8 cellular contexts compared by ENCODE assay signal in the genomic region with DNA sequence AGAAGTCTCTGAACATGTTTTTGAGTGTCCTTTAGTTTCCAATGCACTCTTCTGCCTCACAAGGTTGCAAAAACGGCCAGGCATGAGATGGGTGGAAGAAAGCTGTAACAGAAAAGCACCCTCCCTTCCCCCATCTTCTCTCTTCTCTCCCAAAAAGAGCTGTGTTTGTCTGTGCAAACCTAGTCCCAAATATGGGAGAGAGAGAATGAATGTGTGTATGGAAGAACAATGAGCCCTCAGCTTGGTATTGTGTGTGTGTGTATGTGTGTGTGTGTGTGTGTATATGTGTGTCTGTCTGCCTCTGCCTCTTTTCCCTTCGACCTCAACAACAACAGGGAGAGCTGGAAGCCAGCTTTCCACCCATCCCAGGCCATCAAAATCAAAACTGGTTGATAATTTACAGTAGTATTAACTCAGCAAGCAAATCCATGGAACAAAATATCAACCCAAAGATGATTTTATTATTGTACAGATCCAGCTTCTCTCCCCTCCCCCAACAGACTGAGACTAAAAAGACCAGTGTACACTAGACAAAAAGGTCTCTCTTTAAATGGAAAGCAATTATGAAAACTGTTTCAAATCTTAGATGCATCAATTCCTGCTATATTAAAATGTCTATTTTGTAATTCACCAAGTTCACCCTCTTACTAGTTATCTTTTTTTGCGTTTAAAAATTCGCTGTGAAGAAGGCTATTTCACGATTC. TPM values are rescaled to one million over a fixed set of nuclear protein-coding genes. Genes with fewer than 3 reads are reported as not detected.
DNase-seq lines count a peak whose midpoint lies in the region; ATAC-seq and TF ChIP-seq lines count a peak whose summit lies in the region.

No MANE protein-coding gene starts in this region.

- H3K27ac ChIP-seq in psoas muscle = peak overlapping the region; percentile 96

- peaks cover 7% of the 10 kb centered on the region for H3K27me3 Mint-ChIP-seq in T-helper 2 cell treated with Interferon-gamma antibody and Interleukin-4, amounts not matched to agents 5 μg/mL and 100 μg/mL, for 36 hours (ENCODE audit: low read depth)
- peaks cover 0 to 2% (median 1%) of the 10 kb centered on the region in 3 donors for H3K27me3 Mint-ChIP-seq in CD14-positive monocyte (ENCODE audit: low read depth in 3 of 3)

- 12 to 16% (median 13%) methylated on average over 5 of the region's 5 CpGs for WGBS in psoas muscle, 3 donors

- H3K4me3 Mint-ChIP-seq in T-helper 2 cell treated with Interferon-gamma antibody and Interleukin-4, amounts not matched to agents 5 μg/mL and 100 μg/mL, for 36 hours = peak overlapping the region; percentile 92
- H3K4me3 Mint-ChIP-seq in CD14-positive monocyte = peak overlapping the region in 1 of 2 donors; percentile 96

- no peak for ATAC-seq in psoas muscle

- peak overlapping the region; percentile 90 for H3K27ac Mint-ChIP-seq in T-helper 2 cell treated with Interferon-gamma antibody and Interleukin-4, amounts not matched to agents 5 μg/mL and 100 μg/mL, for 36 hours
- H3K27ac Mint-ChIP-seq in CD14-positive monocyte = peak overlapping the region in 2 of 7 donors; percentile 54 to 76

- H3K27me3 ChIP-seq in HAP-1 (ENCODE audit: low read depth) (no peaks in the 10 kb centered on the region), psoas muscle (ENCODE audit: insufficient read depth in 3 of 3, low read length in 2 of 3) (no peaks in the 10 kb centered on the region)

- peaks cover 3% of the 10 kb centered on the region for H3K36me3 Mint-ChIP-seq in T-helper 2 cell treated with Interferon-gamma antibody and Interleukin-4, amounts not matched to agents 5 μg/mL and 100 μg/mL, for 36 hours (ENCODE audit: low read depth)
- no peaks in the 10 kb centered on the region for H3K36me3 Mint-ChIP-seq in CD14-positive monocyte

- no peaks in the 10 kb centered on the region for H3K9me3 Mint-ChIP-seq in T-helper 2 cell treated with Interferon-gamma antibody and Interleukin-4, amounts not matched to agents 5 μg/mL and 100 μg/mL, for 36 hours
- H3K9me3 Mint-ChIP-seq in CD14-positive monocyte = no peaks in the 10 kb centered on the region

- H3K4me3 ChIP-seq in HAP-1 = peak overlapping the region; percentile 56
- peak overlapping the region; percentile 51 to 83 for H3K4me3 ChIP-seq in foreskin fibroblast (ENCODE audit: low read depth in 1 of 2, low read length in 2 of 2)
- peak overlapping the region; percentile 91 for H3K4me3 ChIP-seq in psoas muscle

- H3K36me3 ChIP-seq in HAP-1 (replicated peaks) = no peaks in the 10 kb centered on the region
- no peaks in the 10 kb centered on the region for H3K36me3 ChIP-seq in psoas muscle (ENCODE audit: insufficient read depth in 1 of 2, low read depth in 1 of 2)

- H3K9me3 ChIP-seq in HAP-1 (no peaks in the 10 kb centered on the region), psoas muscle (no peaks in the 10 kb centered on the region)

- TF ChIP-seq CTCF in foreskin fibroblast (IDR thresholded peaks at IDR 0.05; ENCODE audit: low read depth, low read length) (no peak), psoas muscle (IDR thresholded peaks at IDR 0.05) (no peak), CD14-positive monocyte (IDR thresholded peaks at IDR 0.05) (no peak)

- DNase-seq in ACHN (peak; percentile 13), HAP-1 (ENCODE audit: low spot score in 2 of 2) (peak; percentile 52 to 69), foreskin fibroblast (peak in 1 of 2 donors; percentile 26), psoas muscle (no peak), CD14-positive monocyte (ENCODE audit: low spot score) (no peak), GDM1 (lab: John Stamatoyannopoulos, UW) (no peak), SKM-1 (lab: John Stamatoyannopoulos, UW; ENCODE audit: unreplicated experiment) (no peak)
- no peak for DNase-seq in T-helper 2 cell treated with Interferon-gamma antibody and Interleukin-4, amounts not matched to agents 5 μg/mL and 100 μg/mL, for 36 hours (ENCODE audit: low spot score)

- H3K4me1 ChIP-seq in HAP-1 (peaks cover 23% of the 10 kb centered on the region), psoas muscle (peaks cover 34% of the 10 kb centered on the region)

- intact Hi-C loops in psoas muscle (cut with DNase I) = no loop called here
- intact Hi-C loops in CD14-positive monocyte (cut with micrococcal nuclease) = no loop called here

- peaks cover 37% of the 10 kb centered on the region for H3K4me1 Mint-ChIP-seq in T-helper 2 cell treated with Interferon-gamma antibody and Interleukin-4, amounts not matched to agents 5 μg/mL and 100 μg/mL, for 36 hours (ENCODE audit: low read depth)
- H3K4me1 Mint-ChIP-seq in CD14-positive monocyte = peaks cover 28% of the 10 kb centered on the region

- in situ Hi-C loops in ACHN (cut with HindIII; ENCODE audit: low pct_ligation_motif_present, low pct_unique_long_range_greater_than_20kb, low sequenced_read_pairs) = no loop called here
- in situ Hi-C loops in HAP-1 (cut with MboI; ENCODE audit: low sequenced_read_pairs) = no loop called here

RNA-seq across cellular contexts. Expression of a gene that starts 1.7 kb away (rescaled TPM):
- total RNA-seq in psoas muscle = 100 to 1,000 TPM in 2 of 4 donors, 10 to 100 TPM in 2; 56.7 to 308 (median 165) TPM
- 100 to 1,000 TPM in 1 of 3 donors, 10 to 100 TPM in 2; 38.8 to 130 (median 49.8) TPM for polyA plus RNA-seq in psoas muscle
- 1 to 10 TPM; 1.2 to 3.8 TPM for polyA plus RNA-seq in CD14-positive monocyte

Comparison
In these comparisons a context has a peak if more than half of its experiments do, and no peak if none do; other contexts are left out.
1. DNase-seq: peak in ACHN (single experiment) and HAP-1 (2 of 2); none in T-helper 2 cell treated with Interferon-gamma antibody and Interleukin-4, amounts not matched to agents 5 μg/mL and 100 μg/mL, for 36 hours (single experiment), psoas muscle (0 of 2), CD14-positive monocyte (single experiment), GDM1 (single experiment) and SKM-1 (single experiment).
2. RNA of a gene that starts 1.7 kb away (polyA plus RNA-seq): 38.8 to 130 TPM in psoas muscle; 1.2 to 3.8 TPM in CD14-positive monocyte; every median in the first group is over 4 times any median in the second.
3. Peak in every context shown above with its lines, with median percentiles within 50 percentile points of each other: H3K4me3 ChIP-seq.